23 cellular contexts compared by ENCODE assay signal in the genomic region with DNA sequence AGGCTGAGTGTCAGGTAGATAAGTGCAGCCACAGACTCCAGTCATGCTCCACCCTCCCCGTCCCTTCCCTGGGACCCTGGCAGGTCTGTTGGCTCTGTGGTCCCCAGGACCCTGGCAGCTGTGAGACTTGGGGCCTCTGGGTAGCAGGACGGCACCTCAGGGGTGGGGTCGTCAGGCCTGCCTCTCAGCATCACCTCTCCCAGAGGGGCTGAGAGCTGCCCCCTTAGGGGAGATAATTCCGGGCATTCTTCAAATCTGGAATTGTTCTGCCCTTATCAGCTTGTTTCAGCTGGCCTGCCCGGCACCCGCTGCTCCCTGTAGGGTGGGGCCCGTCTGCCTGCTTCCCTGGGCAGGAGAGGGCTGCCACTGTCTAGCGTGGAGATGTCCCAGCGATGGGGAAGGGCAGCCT. TPM values are rescaled to one million over a fixed set of nuclear protein-coding genes. Genes with fewer than 3 reads are reported as not detected.
DNase-seq lines count a peak whose midpoint lies in the region; ATAC-seq and TF ChIP-seq lines count a peak whose summit lies in the region.
"Had no signal": no experiment of that assay in that cellular context is flagged by ENCODE, and none has a peak within 500 bp of the region (broad histone marks: within the 10 kb centered on the region; RNA-seq: fewer than 3 reads in every experiment).

No MANE protein-coding gene starts in this region.

- peaks cover 14% of the 10 kb centered on the region for H3K4me1 Mint-ChIP-seq in mesothelial cell of epicardium
- no peaks in the 10 kb centered on the region for H3K4me1 Mint-ChIP-seq in stimulated activated memory B cell treated with anti-CD40 and anti-IgM and Interleukin-4, amounts not matched to agents 10 μg/mL and 1 μg/mL and 100 μg/mL, for 72 hours
- H3K4me1 Mint-ChIP-seq: activated naive CD4-positive, alpha-beta T cell treated with anti-CD3 and anti-CD28 coated beads, Interleukin-2, amount 10 ng/mL, durations not matched to agents 7 days and 5 days; CD4-positive, CD25-positive, alpha-beta regulatory T cell; naive B cell had no signal

- peak; percentile 27 to 56 (median 34) for ATAC-seq in heart left ventricle
- no peak for ATAC-seq in stimulated activated memory B cell treated with anti-CD40 and anti-IgM and Interleukin-4, amounts not matched to agents 10 μg/mL and 1 μg/mL and 100 μg/mL, for 72 hours
- ATAC-seq: activated T-cell treated with anti-CD3 and anti-CD28 coated beads, Interleukin-2, amount 50 U/mL, for 4 hours had no signal

- peak overlapping the region in 3 of 5 donors; percentile 13 to 76 (median 38) for H3K27ac ChIP-seq in adrenal gland
- peak overlapping the region; percentile 36 to 89 (median 73) for H3K27ac ChIP-seq in heart left ventricle
- H3K27ac ChIP-seq in testis, result peak overlapping the region; percentile 77 to 82

- H3K27me3 ChIP-seq in adrenal gland (no peaks in the 10 kb centered on the region), heart left ventricle (no peaks in the 10 kb centered on the region), testis (no peaks in the 10 kb centered on the region)

- H3K9me3 Mint-ChIP-seq in mesothelial cell of epicardium, result no peaks in the 10 kb centered on the region
- no peaks in the 10 kb centered on the region for H3K9me3 Mint-ChIP-seq in stimulated activated memory B cell treated with anti-CD40 and anti-IgM and Interleukin-4, amounts not matched to agents 10 μg/mL and 1 μg/mL and 100 μg/mL, for 72 hours
- H3K9me3 Mint-ChIP-seq: activated naive CD4-positive, alpha-beta T cell treated with anti-CD3 and anti-CD28 coated beads, Interleukin-2, amount 10 ng/mL, durations not matched to agents 7 days and 5 days; activated T-cell treated with anti-CD3 and anti-CD28 coated beads, Interleukin-2, amount 50 U/mL, for 4 hours; memory B cell; naive B cell had no signal

- WGBS in adrenal gland, 4 donors, result 56 to 70% (median 66%) methylated on average over 8 to 9 of the region's 9 CpGs; no CpG with 5 or more reads in 1 of the 4 donors
- 20 to 35% (median 27%) methylated on average over 2 to 9 of the region's 9 CpGs for WGBS in heart left ventricle, 4 donors
- WGBS in testis, 2 donors, result 53 to 75% methylated on average over 7 to 9 of the region's 9 CpGs

- H3K4me1 ChIP-seq in adrenal gland (replicated peaks in 1 of 2), result no peaks in the 10 kb centered on the region
- H3K4me1 ChIP-seq in heart left ventricle, result peaks cover 16 to 83% (median 50%) of the 10 kb centered on the region in 12 donors
- H3K4me1 ChIP-seq in testis, result peaks cover 8% of the 10 kb centered on the region

- H3K36me3 ChIP-seq in adrenal gland (replicated peaks in 1 of 2) (no peaks in the 10 kb centered on the region), heart left ventricle (peaks cover 0 to 8% (median 0%) of the 10 kb centered on the region in 9 donors), testis (ENCODE audit: low read depth, missing control alignments) (no peaks in the 10 kb centered on the region)

- H3K27ac Mint-ChIP-seq in mesothelial cell of epicardium, result peak overlapping the region; percentile 53
- H3K27ac Mint-ChIP-seq in stimulated activated memory B cell treated with anti-CD40 and anti-IgM and Interleukin-4, amounts not matched to agents 10 μg/mL and 1 μg/mL and 100 μg/mL, for 72 hours, result no peak overlapping the region
- H3K27ac Mint-ChIP-seq: activated naive CD4-positive, alpha-beta T cell treated with anti-CD3 and anti-CD28 coated beads, Interleukin-2, amount 10 ng/mL, durations not matched to agents 7 days and 5 days; CD4-positive, CD25-positive, alpha-beta regulatory T cell; memory B cell; naive B cell had no signal

- H3K4me3 Mint-ChIP-seq in mesothelial cell of epicardium, result no peak overlapping the region
- H3K4me3 Mint-ChIP-seq in stimulated activated memory B cell treated with anti-CD40 and anti-IgM and Interleukin-4, amounts not matched to agents 10 μg/mL and 1 μg/mL and 100 μg/mL, for 72 hours, result no peak overlapping the region
- H3K4me3 Mint-ChIP-seq: activated naive CD4-positive, alpha-beta T cell treated with anti-CD3 and anti-CD28 coated beads, Interleukin-2, amount 10 ng/mL, durations not matched to agents 7 days and 5 days; activated T-cell treated with anti-CD3 and anti-CD28 coated beads, Interleukin-2, amount 50 U/mL, for 4 hours; CD4-positive, CD25-positive, alpha-beta regulatory T cell; memory B cell; naive B cell had no signal

- H3K36me3 Mint-ChIP-seq in mesothelial cell of epicardium, result peaks cover 4% of the 10 kb centered on the region
- no peaks in the 10 kb centered on the region for H3K36me3 Mint-ChIP-seq in stimulated activated memory B cell treated with anti-CD40 and anti-IgM and Interleukin-4, amounts not matched to agents 10 μg/mL and 1 μg/mL and 100 μg/mL, for 72 hours
- H3K36me3 Mint-ChIP-seq: activated naive CD4-positive, alpha-beta T cell treated with anti-CD3 and anti-CD28 coated beads, Interleukin-2, amount 10 ng/mL, durations not matched to agents 7 days and 5 days; CD4-positive, CD25-positive, alpha-beta regulatory T cell; memory B cell; naive B cell had no signal

- no peak for TF ChIP-seq POLR2A in adrenal gland (IDR thresholded peaks at IDR 0.05)
- no peak for TF ChIP-seq POLR2A in heart left ventricle (IDR thresholded peaks at IDR 0.05)
- no peak for TF ChIP-seq POLR2A in testis (IDR thresholded peaks at IDR 0.05)

- no peak for TF ChIP-seq CTCF in adrenal gland (IDR thresholded peaks at IDR 0.05)
- no peak for TF ChIP-seq CTCF in heart left ventricle (IDR thresholded peaks at IDR 0.05)
- TF ChIP-seq CTCF in mesothelial cell of epicardium (IDR thresholded peaks at IDR 0.05; ENCODE audit: unreplicated experiment), result no peak
- no peak for TF ChIP-seq CTCF in testis (IDR thresholded peaks at IDR 0.05)

- no peak overlapping the region for H3K4me3 ChIP-seq in adrenal gland
- peak overlapping the region in 1 of 12 donors; percentile 2 for H3K4me3 ChIP-seq in heart left ventricle
- no peak overlapping the region for H3K4me3 ChIP-seq in testis

- H3K27me3 Mint-ChIP-seq in mesothelial cell of epicardium (ENCODE audit: low read depth), result no peaks in the 10 kb centered on the region
- no peaks in the 10 kb centered on the region for H3K27me3 Mint-ChIP-seq in stimulated activated memory B cell treated with anti-CD40 and anti-IgM and Interleukin-4, amounts not matched to agents 10 μg/mL and 1 μg/mL and 100 μg/mL, for 72 hours
- H3K27me3 Mint-ChIP-seq: CD4-positive, CD25-positive, alpha-beta regulatory T cell; memory B cell had no signal

- intact Hi-C loops in adrenal gland (cut with DNase I) (no loop called here), heart left ventricle (cut with DNase I) (no loop called here), testis (cut with DNase I; ENCODE audit: low total_unique reads) (no loop called here)

- H3K9me3 ChIP-seq in adrenal gland (replicated peaks in 1 of 3), result no peaks in the 10 kb centered on the region
- no peaks in the 10 kb centered on the region for H3K9me3 ChIP-seq in heart left ventricle
- no peaks in the 10 kb centered on the region for H3K9me3 ChIP-seq in testis

- DNase-seq in adrenal gland (no peak), heart left ventricle (no peak), mesothelial cell of epicardium (ENCODE audit: low spot score in 2 of 2, unreplicated experiment in 2 of 2) (no peak), testis (no peak), HuH-7.5 (ENCODE audit: low spot score) (no peak), iPS-NIHi11 (ENCODE audit: low spot score) (no peak), NCI-H524 treated with DMSO at 0.1 percent for 48 hours (lab: John Stamatoyannopoulos, UW) (no peak)
- DNase-seq: activated naive CD4-positive, alpha-beta T cell treated with anti-CD3 and anti-CD28 coated beads, Interleukin-2, amount 10 ng/mL, durations not matched to agents 7 days and 5 days; activated T-cell treated with anti-CD3 and anti-CD28 coated beads, Interleukin-2, amount 50 U/mL, for 4 hours; caudate nucleus; CD4-positive, CD25-positive, alpha-beta regulatory T cell; dermis blood vessel endothelial cell; DMS153; HCEC 1CT; hippocampal formation; KBM-7; naive B cell; NCI-H1694 treated with DMSO at 0.1 percent for 48 hours; NCI-H2227 treated with DMSO at 0.1 percent for 48 hours; NCI-H82; SHP77 had no signal

RNA-seq across cellular contexts. Expression of a gene that starts 23.3 kb away (rescaled TPM):
- total RNA-seq in adrenal gland, result 10 to 100 TPM; 28.1 to 99.6 (median 42.4) TPM
- polyA plus RNA-seq in adrenal gland, result 10 to 100 TPM; 10.2 to 44.2 (median 21.3) TPM
- 100 to 1,000 TPM in 1 of 9 donors, 10 to 100 TPM in 8; 57.7 to 230 (median 75.1) TPM for total RNA-seq in heart left ventricle
- polyA plus RNA-seq in heart left ventricle, result 10 to 100 TPM; 30.9 to 64.6 TPM
- 213 to 245 TPM (median 216 TPM) in 3 replicates for total RNA-seq in mesothelial cell of epicardium
- 10 to 100 TPM; 15.4 to 19.4 TPM for total RNA-seq in testis
- polyA plus RNA-seq in testis (ENCODE audit: insufficient read depth, low read depth, low replicate concordance), result 27.3 TPM
